ENCODE assay signal across 8 cellular contexts in the genomic region with DNA sequence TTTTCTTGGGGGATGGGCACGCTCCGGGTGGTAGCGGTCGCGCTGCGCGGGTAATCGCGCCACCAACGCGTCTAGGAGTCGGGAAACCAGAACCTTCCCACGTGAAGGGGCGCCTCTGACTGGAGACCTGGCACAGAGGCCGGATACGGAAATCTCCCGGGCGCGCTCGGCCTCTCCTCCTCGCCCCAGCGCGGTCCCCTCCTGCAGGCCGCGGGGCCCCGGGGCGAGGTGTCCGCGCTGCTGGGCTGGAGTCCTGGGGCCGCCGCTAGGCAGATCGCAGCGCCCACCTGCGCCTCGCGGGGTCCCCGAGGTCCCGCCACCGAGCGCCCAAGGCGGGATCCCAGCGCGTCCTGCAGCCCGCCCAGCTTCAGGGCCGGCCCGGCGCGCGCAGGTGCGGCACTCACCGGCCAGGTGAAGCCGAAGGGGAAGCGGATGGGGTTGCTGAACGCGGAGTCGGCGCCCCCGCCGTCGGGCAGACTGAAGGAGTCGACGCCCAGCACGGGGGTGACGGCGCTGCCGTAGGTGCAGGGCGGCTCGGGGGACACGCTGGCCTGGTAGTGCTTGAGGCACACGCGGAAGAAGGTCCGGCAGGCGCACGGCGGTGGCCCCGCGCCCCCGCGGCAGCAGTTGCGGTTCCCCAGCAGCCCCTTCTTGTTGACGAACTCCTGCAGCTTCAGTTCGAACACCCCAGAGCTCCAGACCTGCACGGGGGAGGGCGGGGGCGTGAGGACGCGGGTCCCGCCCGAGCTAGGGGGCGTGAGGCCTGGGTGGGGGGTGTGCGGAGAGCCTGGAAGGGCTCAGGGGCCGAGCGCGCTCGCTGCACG. TPM values are rescaled to one million over a fixed set of nuclear protein-coding genes. Genes with fewer than 3 reads are reported as not detected.
DNase-seq lines count a peak whose midpoint lies in the region; ATAC-seq and TF ChIP-seq lines count a peak whose summit lies in the region.

No MANE protein-coding gene starts in this region.

- H3K9me3 ChIP-seq in BLaER1 treated with 17β-estradiol and CSF1 and Interleukin-3, amounts not matched to agents 10 nM and 100 nM (replicated peaks in 1 of 11), result no peaks in the 10 kb centered on the region; a peak in 1 of 22 replicates
- H3K9me3 ChIP-seq in MG63 (no peaks in the 10 kb centered on the region), duodenal mucosa (ENCODE audit: control insufficient read depth in 1 of 2, low read length in 2 of 2) (no peaks in the 10 kb centered on the region)

- peaks cover 0 to 52% (median 0%) of the 10 kb centered on the region in 11 experiments; a peak in 4 of 22 replicates for H3K36me3 ChIP-seq in BLaER1 treated with 17β-estradiol and CSF1 and Interleukin-3, amounts not matched to agents 10 nM and 100 nM
- H3K36me3 ChIP-seq in MG63 (no peaks in the 10 kb centered on the region), duodenal mucosa (ENCODE audit: control insufficient read depth in 1 of 2, insufficient read depth in 2 of 2, low read length in 2 of 2) (peaks cover 0 to 6% of the 10 kb centered on the region in 2 donors)

- peak overlapping the region in 1 of 3 experiments; percentile 36 for H3K27ac Mint-ChIP-seq in nephron

- H3K9me3 Mint-ChIP-seq in nephron, result no peaks in the 10 kb centered on the region

- H3K4me3 Mint-ChIP-seq in nephron, result peak overlapping the region; percentile 75 to 89 (median 87)

- H3K4me1 Mint-ChIP-seq in nephron, result peaks cover 70% of the 10 kb centered on the region

- peaks cover 96 to 100% (median 100%) of the 10 kb centered on the region in 11 experiments for H3K27me3 ChIP-seq in BLaER1 treated with 17β-estradiol and CSF1 and Interleukin-3, amounts not matched to agents 10 nM and 100 nM
- H3K27me3 ChIP-seq in MG63 (peaks cover 33% of the 10 kb centered on the region), duodenal mucosa (ENCODE audit: control insufficient read depth in 1 of 2, insufficient read depth in 2 of 2, low read length in 2 of 2) (peaks cover 59 to 63% of the 10 kb centered on the region in 2 donors)

- ATAC-seq in GM18498 (IDR thresholded peaks at IDR 0.05; ENCODE audit: unreplicated experiment) (no peak), HG02763 (IDR thresholded peaks at IDR 0.05; ENCODE audit: unreplicated experiment) (no peak), HG03025 (IDR thresholded peaks at IDR 0.05; ENCODE audit: low FRiP score, unreplicated experiment) (no peak)

- H4K20me1 ChIP-seq in BLaER1 treated with 17β-estradiol and CSF1 and Interleukin-3, amounts not matched to agents 10 nM and 100 nM, result peaks cover 61 to 93% (median 82%) of the 10 kb centered on the region in 11 experiments; a peak in 21 of 22 replicates

- H3K27ac ChIP-seq in BLaER1 treated with 17β-estradiol and CSF1 and Interleukin-3, amounts not matched to agents 10 nM and 100 nM, result no peak overlapping the region; a peak in 2 of 22 replicates
- no peak overlapping the region for H3K27ac ChIP-seq in duodenal mucosa (ENCODE audit: low read depth, low read length)

- H3K9ac ChIP-seq in BLaER1 treated with 17β-estradiol and CSF1 and Interleukin-3, amounts not matched to agents 10 nM and 100 nM, result peak overlapping the region; percentile 46 to 85 (median 66)
- H3K9ac ChIP-seq in duodenal mucosa (ENCODE audit: low read depth in 1 of 2, low read length in 2 of 2), result peak overlapping the region; percentile 38 to 54

- peak overlapping the region; percentile 96 to 100 (median 99) for H3K4me2 ChIP-seq in BLaER1 treated with 17β-estradiol and CSF1 and Interleukin-3, amounts not matched to agents 10 nM and 100 nM

- DNase-seq in MG63, result no peak
- DNase-seq in T-helper 9 cell, result no peak

- H3K27me3 Mint-ChIP-seq in nephron (ENCODE audit: low read depth), result peaks cover 84% of the 10 kb centered on the region

- no peak for TF ChIP-seq CTCF in nephron (IDR thresholded peaks at IDR 0.05; ENCODE audit: unreplicated experiment in 3 of 3)

- H3K4me1 ChIP-seq in BLaER1 treated with 17β-estradiol and CSF1 and Interleukin-3, amounts not matched to agents 10 nM and 100 nM, result peaks cover 27 to 56% (median 39%) of the 10 kb centered on the region in 10 experiments
- H3K4me1 ChIP-seq in duodenal mucosa (ENCODE audit: control insufficient read depth in 1 of 2, insufficient read depth in 2 of 2, low read length in 2 of 2), result peaks cover 28 to 48% of the 10 kb centered on the region in 2 donors

- H3K36me3 Mint-ChIP-seq in nephron (ENCODE audit: low read depth), result peaks cover 4% of the 10 kb centered on the region

- peak overlapping the region; percentile 58 to 75 (median 69) for H3K4me3 ChIP-seq in BLaER1 treated with 17β-estradiol and CSF1 and Interleukin-3, amounts not matched to agents 10 nM and 100 nM
- H3K4me3 ChIP-seq in MG63, result peak overlapping the region; percentile 64
- peak overlapping the region; percentile 70 to 80 for H3K4me3 ChIP-seq in duodenal mucosa (ENCODE audit: low read depth in 1 of 2, low read length in 2 of 2)

RNA-seq across cellular contexts. Expression of a gene that starts 1.6 kb away (rescaled TPM):
- 0.10 and 2.7 TPM in 2 replicates for total RNA-seq in MG63 (2014; rRNA removed; shearing (Covaris generic); ENCODE audit: low replicate concordance)

RNA-seq across cellular contexts. Expression of a gene that starts 17.2 kb away (rescaled TPM):
- total RNA-seq in MG63 (2014; rRNA removed; shearing (Covaris generic); ENCODE audit: low replicate concordance), result 11.5 and 14.3 TPM in 2 replicates
